Comparison of ENCODE assay signal across 8 cellular contexts in genomic region chr22:22959147-22959827, GRCh38.
DNase-seq lines count a peak whose midpoint lies in the region; ATAC-seq and TF ChIP-seq lines count a peak whose summit lies in the region.

No MANE protein-coding gene starts in this region.

- peak; percentile 60 for ATAC-seq in CD8-positive, alpha-beta T cell
- peak; percentile 34 to 73 for ATAC-seq in activated T-cell treated with anti-CD3 and anti-CD28 coated beads, Interleukin-2, amount 50 U/mL, for 4 hours
- ATAC-seq in GM19023 (IDR thresholded peaks at IDR 0.05; ENCODE audit: unreplicated experiment), result no peak

- H3K79me2 ChIP-seq in OCI-LY7 (ENCODE audit: insufficient read depth, low read depth, low read length) (no peaks in the 10 kb centered on the region), fibroblast of lung (ENCODE audit: control insufficient read depth, insufficient read depth, low read length) (no peaks in the 10 kb centered on the region)

- TF ChIP-seq CTCF in CD8-positive, alpha-beta T cell (IDR thresholded peaks at IDR 0.05), result peak; percentile 98
- TF ChIP-seq CTCF in OCI-LY7 (conservative IDR thresholded peaks at IDR 0.05; ENCODE audit: low read length) (peak; percentile 100), fibroblast of lung (conservative IDR thresholded peaks at IDR 0.05 in 1 of 2, IDR thresholded peaks at IDR 0.05 in 1 of 2; ENCODE audit: low read depth in 1 of 2, low read length in 2 of 2) (peak; percentile 69 to 91), testis (IDR thresholded peaks at IDR 0.05) (peak; percentile 93 to 97 (median 94))

- H2AFZ ChIP-seq in OCI-LY7 (ENCODE audit: low read length) (peak overlapping the region; percentile 25; the same call in 1 of the 2 replicates), fibroblast of lung (ENCODE audit: low read length) (no peak overlapping the region)

- peaks cover 5% of the 10 kb centered on the region for H3K4me1 Mint-ChIP-seq in CD8-positive, alpha-beta T cell (ENCODE audit: low read depth)
- peaks cover 2% of the 10 kb centered on the region for H3K4me1 Mint-ChIP-seq in activated T-cell treated with anti-CD3 and anti-CD28 coated beads, Interleukin-2, amount 50 U/mL, for 4 hours (ENCODE audit: low read depth)

- BruUV-seq in OCI-LY7 (replicated peaks; lab: Mats Ljungman, UMichigan), result no TSS peak

- intact Hi-C loops in CD8-positive, alpha-beta T cell (cut with DNase I, micrococcal nuclease), result loop anchor here (1.0 to 5.0 kb wide), 9 partner anchors 82 to 497 kb away; no protein-coding TSS in a partner anchor
- intact Hi-C loops in OCI-LY7 (cut with micrococcal nuclease; ENCODE audit: unreplicated experiment), result loop anchor here (1.0 to 10.0 kb wide), 10 partner anchors 78 to 426 kb away; partner anchors contain the start of gene GNAZ
- intact Hi-C loops in testis (cut with DNase I; ENCODE audit: low total_unique reads), result loop anchor here (5.0 kb wide), 1 partner anchor 163 kb away; no protein-coding TSS in a partner anchor

- H3K27me3 Mint-ChIP-seq in CD8-positive, alpha-beta T cell (ENCODE audit: low read depth), result peaks cover 10% of the 10 kb centered on the region
- H3K27me3 Mint-ChIP-seq in activated T-cell treated with anti-CD3 and anti-CD28 coated beads, Interleukin-2, amount 50 U/mL, for 4 hours (ENCODE audit: low read depth), result peaks cover 18% of the 10 kb centered on the region

- no peaks in the 10 kb centered on the region for H3K36me3 Mint-ChIP-seq in CD8-positive, alpha-beta T cell
- H3K36me3 Mint-ChIP-seq in activated T-cell treated with anti-CD3 and anti-CD28 coated beads, Interleukin-2, amount 50 U/mL, for 4 hours (ENCODE audit: insufficient read depth), result no peaks in the 10 kb centered on the region

- H3K27ac ChIP-seq in CD8-positive, alpha-beta T cell (ENCODE audit: low read depth, low read length), result no peak overlapping the region
- no peak overlapping the region for H3K27ac ChIP-seq in OCI-LY7 (ENCODE audit: low read depth, low read length, poor library complexity, severe bottlenecking)
- no peak overlapping the region for H3K27ac ChIP-seq in fibroblast of lung (ENCODE audit: insufficient read depth, low read length)
- H3K27ac ChIP-seq in testis, result no peak overlapping the region

- H3K9me3 Mint-ChIP-seq in CD8-positive, alpha-beta T cell, result peaks cover 5% of the 10 kb centered on the region
- peaks cover 8% of the 10 kb centered on the region for H3K9me3 Mint-ChIP-seq in activated T-cell treated with anti-CD3 and anti-CD28 coated beads, Interleukin-2, amount 50 U/mL, for 4 hours

- no peak overlapping the region for H3K4me3 Mint-ChIP-seq in CD8-positive, alpha-beta T cell
- no peak overlapping the region for H3K4me3 Mint-ChIP-seq in activated T-cell treated with anti-CD3 and anti-CD28 coated beads, Interleukin-2, amount 50 U/mL, for 4 hours

- no peak overlapping the region for H3K9ac ChIP-seq in fibroblast of lung (ENCODE audit: insufficient read depth, low read length)

- H3K4me1 ChIP-seq in CD8-positive, alpha-beta T cell (ENCODE audit: insufficient read depth, low read length), result no peaks in the 10 kb centered on the region
- H3K4me1 ChIP-seq in OCI-LY7 (ENCODE audit: insufficient read depth, low read length, poor library complexity, severe bottlenecking) (peaks cover 35% of the 10 kb centered on the region), fibroblast of lung (ENCODE audit: control insufficient read depth, extremely low read depth, insufficient read depth, low read length) (no peaks in the 10 kb centered on the region), testis (no peaks in the 10 kb centered on the region)

- DNase-seq in CD8-positive, alpha-beta T cell, result peak; percentile 48 to 89 (median 79)
- peak; percentile 56 for DNase-seq in HS-5 (ENCODE audit: low read depth)
- DNase-seq in OCI-LY7 (ENCODE audit: low spot score), result peak; percentile 93
- peak; percentile 73 for DNase-seq in activated T-cell treated with anti-CD3 and anti-CD28 coated beads, Interleukin-2, amount 50 U/mL, for 4 hours
- peak; percentile 55 to 82 for DNase-seq in fibroblast of lung (ENCODE audit: low read depth in 2 of 2)
- peak in 51 of 56 donors; percentile 11 to 94 (median 68) for DNase-seq in nucleus accumbens (lab: John Stamatoyannopoulos, UW)
- DNase-seq in testis, result peak; percentile 91

- H3K4me2 ChIP-seq in OCI-LY7 (ENCODE audit: low read length) (no peak overlapping the region), fibroblast of lung (ENCODE audit: extremely low read depth, insufficient read depth, low read length) (no peak overlapping the region)

- CTCF ChIA-PET in CD8-positive, alpha-beta T cell (lab: Charles Lee), result interaction anchor here (0.6 to 9.9 kb wide), 60 partner anchors 9 to 631 kb away, joined by 3 to 498 read pairs (median 6); partner anchors contain the start of gene GNAZ
- CTCF ChIA-PET in OCI-LY7 (lab: Charles Lee; ENCODE audit: unreplicated experiment), result interaction anchor here (0.6 to 3.1 kb wide), 9 partner anchors 101 to 351 kb away, joined by 3 to 23 read pairs (median 4); no protein-coding TSS in a partner anchor

- H3K27me3 ChIP-seq in CD8-positive, alpha-beta T cell (ENCODE audit: insufficient read depth, low read length), result no peaks in the 10 kb centered on the region
- H3K27me3 ChIP-seq in fibroblast of lung (ENCODE audit: control insufficient read depth, insufficient read depth, low read length) (peaks cover 5% of the 10 kb centered on the region), testis (no peaks in the 10 kb centered on the region)

- H3K27ac Mint-ChIP-seq in CD8-positive, alpha-beta T cell, result no peak overlapping the region

- 40 to 46% methylated on average over 9 of the region's 9 CpGs for WGBS in testis, 2 donors

- no peaks in the 10 kb centered on the region for H3K36me3 ChIP-seq in CD8-positive, alpha-beta T cell (ENCODE audit: insufficient read depth, low read length)
- H3K36me3 ChIP-seq in OCI-LY7 (ENCODE audit: insufficient read depth, low read length) (peaks cover 19% of the 10 kb centered on the region), fibroblast of lung (ENCODE audit: control insufficient read depth, insufficient read depth, low read length) (no peaks in the 10 kb centered on the region), testis (ENCODE audit: low read depth, missing control alignments) (no peaks in the 10 kb centered on the region)

- H4K20me1 ChIP-seq in OCI-LY7 (ENCODE audit: insufficient read depth, low read length), result no peaks in the 10 kb centered on the region
- H4K20me1 ChIP-seq in fibroblast of lung (ENCODE audit: control insufficient read depth, extremely low read depth, insufficient read depth, low read length), result peaks cover 1% of the 10 kb centered on the region

- H3K4me3 ChIP-seq in CD8-positive, alpha-beta T cell (ENCODE audit: low read depth, low read length), result no peak overlapping the region
- no peak overlapping the region for H3K4me3 ChIP-seq in OCI-LY7 (ENCODE audit: low read depth, low read length, poor library complexity, severe bottlenecking)
- H3K4me3 ChIP-seq in fibroblast of lung (replicated peaks in 1 of 4; ENCODE audit: control extremely low read depth in 1 of 4, insufficient read depth in 1 of 4, low read depth in 3 of 4, low read length in 4 of 4), result no peak overlapping the region
- no peak overlapping the region for H3K4me3 ChIP-seq in testis

- POLR2A ChIA-PET in CD8-positive, alpha-beta T cell (lab: Charles Lee), result interaction anchor here (0.9 kb wide), 1 partner anchor 338 kb away, joined by 3 read pairs; no protein-coding TSS in a partner anchor
- POLR2A ChIA-PET in OCI-LY7 (lab: Charles Lee), result interaction anchor here (1.0 to 2.2 kb wide), 7 partner anchors 74 to 173 kb away, joined by 3 to 8 read pairs (median 4); no protein-coding TSS in a partner anchor

- H3K9me3 ChIP-seq in CD8-positive, alpha-beta T cell (ENCODE audit: low read length), result no peaks in the 10 kb centered on the region
- H3K9me3 ChIP-seq in OCI-LY7 (ENCODE audit: low read length), result peaks cover 29% of the 10 kb centered on the region
- H3K9me3 ChIP-seq in fibroblast of lung (ENCODE audit: control insufficient read depth, insufficient read depth, low read depth, low read length), result no peaks in the 10 kb centered on the region
- H3K9me3 ChIP-seq in testis, result no peaks in the 10 kb centered on the region

- H3K9me2 ChIP-seq in OCI-LY7 (ENCODE audit: insufficient read depth, low read length), result no peaks in the 10 kb centered on the region

- TF ChIP-seq POLR2A in testis (IDR thresholded peaks at IDR 0.05), result no peak
